ENCODE assay signal across 29 cellular contexts in the genomic region with DNA sequence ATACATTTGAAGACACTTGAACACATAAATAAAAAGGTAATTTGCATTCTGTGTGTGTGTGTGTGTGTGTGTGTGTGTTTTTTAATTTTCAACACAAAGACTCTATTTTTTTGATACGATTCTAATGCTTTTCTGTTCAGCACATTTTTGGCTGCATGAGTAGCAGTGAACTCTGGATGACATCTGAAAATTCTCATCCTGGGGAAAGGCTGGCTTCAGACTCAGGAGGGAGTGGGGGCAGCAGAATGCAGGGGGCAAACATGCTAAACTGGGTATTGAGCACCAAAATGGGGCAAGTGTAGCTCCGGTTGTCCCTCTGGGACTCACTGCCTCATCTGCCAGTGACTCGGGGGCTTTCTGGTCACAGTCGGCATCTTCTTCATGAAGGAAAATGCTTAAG.
DNase-seq lines count a peak whose midpoint lies in the region; ATAC-seq and TF ChIP-seq lines count a peak whose summit lies in the region.
"Had no signal": no experiment of that assay in that cellular context is flagged by ENCODE, and none has a peak within 500 bp of the region (broad histone marks: within the 10 kb centered on the region; RNA-seq: fewer than 3 reads in every experiment).

No MANE protein-coding gene starts in this region.

- peak overlapping the region in 7 of 12 donors; percentile 25 to 52 (median 47) for H3K27ac ChIP-seq in heart left ventricle
- H3K27ac ChIP-seq in right atrium auricular region = peak overlapping the region in 1 of 2 donors; percentile 14
- peak overlapping the region in 3 of 4 donors; percentile 54 to 69 (median 58) for H3K27ac ChIP-seq in gastroesophageal sphincter
- peak overlapping the region; percentile 43 for H3K27ac ChIP-seq in rectal smooth muscle tissue (ENCODE audit: low read depth, low read length)
- H3K27ac ChIP-seq: colonic mucosa, epithelial cell of prostate had no signal

- H3K9ac ChIP-seq in rectal smooth muscle tissue (ENCODE audit: low read length) = no peak overlapping the region

- TF ChIP-seq CTCF in heart left ventricle (IDR thresholded peaks at IDR 0.05) = no peak
- TF ChIP-seq CTCF in right atrium auricular region (IDR thresholded peaks at IDR 0.05) = no peak
- no peak for TF ChIP-seq CTCF in gastroesophageal sphincter (IDR thresholded peaks at IDR 0.05)

- POLR2A ChIA-PET in T-cell (lab: Charles Lee) = no interaction called here

- H3K9me3 ChIP-seq in heart left ventricle (peaks cover 0 to 30% (median 11%) of the 10 kb centered on the region in 12 donors), right atrium auricular region (peaks cover 0 to 26% of the 10 kb centered on the region in 2 donors), gastroesophageal sphincter (peaks cover 0 to 35% (median 0%) of the 10 kb centered on the region in 3 donors)
- H3K9me3 ChIP-seq: colonic mucosa had no signal

- WGBS in heart left ventricle, 4 donors = 50 to 57% (median 52%) methylated on average over 4 of the region's 4 CpGs
- 33 to 53% methylated on average over 1 to 4 of the region's 4 CpGs for WGBS in gastroesophageal sphincter (ENCODE audit: low coverage in 1 of 2), 2 donors

- no peak for TF ChIP-seq POLR2A in heart left ventricle (IDR thresholded peaks at IDR 0.05)
- no peak for TF ChIP-seq POLR2A in gastroesophageal sphincter (IDR thresholded peaks at IDR 0.05)

- peaks cover 11 to 37% (median 23%) of the 10 kb centered on the region in 3 donors for H3K9me3 Mint-ChIP-seq in T-cell

- H3K4me1 Mint-ChIP-seq in T-cell = no peaks in the 10 kb centered on the region
- H3K4me1 Mint-ChIP-seq: activated naive CD4-positive, alpha-beta T cell treated with anti-CD3 and anti-CD28 coated beads, Interleukin-2, amount 10 ng/mL, durations not matched to agents 7 days and 5 days; immature natural killer cell; mesothelial cell of epicardium; stimulated activated naive B cell treated with anti-CD40 and anti-IgM and Interleukin-4, amounts not matched to agents 10 μg/mL and 1 μg/mL and 100 μg/mL, for 72 hours had no signal

- H3K4me3 ChIP-seq in heart left ventricle = no peak overlapping the region
- no peak overlapping the region for H3K4me3 ChIP-seq in right atrium auricular region
- H3K4me3 ChIP-seq in gastroesophageal sphincter = no peak overlapping the region
- no peak overlapping the region for H3K4me3 ChIP-seq in rectal smooth muscle tissue (ENCODE audit: low read length)
- H3K4me3 ChIP-seq: colonic mucosa had no signal

- CTCF ChIA-PET in T-cell (lab: Charles Lee) = no interaction called here

- no peaks in the 10 kb centered on the region for H3K36me3 Mint-ChIP-seq in T-cell
- H3K36me3 Mint-ChIP-seq: activated naive CD4-positive, alpha-beta T cell treated with anti-CD3 and anti-CD28 coated beads, Interleukin-2, amount 10 ng/mL, durations not matched to agents 7 days and 5 days; immature natural killer cell; mesothelial cell of epicardium had no signal

- no peak for TF ChIP-seq EP300 in gastroesophageal sphincter (IDR thresholded peaks at IDR 0.05)

- intact Hi-C loops in heart left ventricle (cut with DNase I) = loop anchor here in 1 of 10 donors (1.0 kb wide), 1 partner anchor 8 kb away; no protein-coding TSS in a partner anchor

- H3K36me3 ChIP-seq in heart left ventricle = no peaks in the 10 kb centered on the region
- H3K36me3 ChIP-seq in right atrium auricular region = no peaks in the 10 kb centered on the region
- H3K36me3 ChIP-seq in gastroesophageal sphincter = no peaks in the 10 kb centered on the region
- H3K36me3 ChIP-seq in rectal smooth muscle tissue (ENCODE audit: control insufficient read depth, insufficient read depth, low read length) = no peaks in the 10 kb centered on the region
- H3K36me3 ChIP-seq: colonic mucosa had no signal

- ATAC-seq in heart left ventricle (no peak), gastroesophageal sphincter (peak; percentile 34), T-cell (replicated peaks in 1 of 4) (no peak)
- ATAC-seq: HCT116; left lobe of liver; stimulated activated naive B cell treated with anti-CD40 and anti-IgM and Interleukin-4, amounts not matched to agents 10 μg/mL and 1 μg/mL and 100 μg/mL, for 72 hours had no signal

- H3K4me1 ChIP-seq in heart left ventricle (peaks cover 0 to 10% (median 0%) of the 10 kb centered on the region in 12 donors), right atrium auricular region (no peaks in the 10 kb centered on the region), gastroesophageal sphincter (no peaks in the 10 kb centered on the region), rectal smooth muscle tissue (ENCODE audit: control insufficient read depth, insufficient read depth, low read length) (no peaks in the 10 kb centered on the region)
- H3K4me1 ChIP-seq: colonic mucosa had no signal

- DNase-seq in heart left ventricle (no peak), right atrium auricular region (ENCODE audit: low spot score) (no peak), T-cell (no peak), NCI-H2196 treated with DMSO at 0.1 percent for 48 hours (lab: John Stamatoyannopoulos, UW; ENCODE audit: unreplicated experiment) (no peak), NCI-H1436 (lab: John Stamatoyannopoulos, UW) (no peak), activated gamma-delta T cell (lab: John Stamatoyannopoulos, UW) (no peak)
- DNase-seq: activated CD4-positive, alpha-beta memory T cell treated with anti-CD3 and anti-CD28 coated beads for 36 hours; activated CD4-positive, alpha-beta T cell treated with anti-CD3 and anti-CD28 coated beads for 1 hour; activated naive CD4-positive, alpha-beta T cell treated with anti-CD3 and anti-CD28 coated beads, Interleukin-2, amount 10 ng/mL, durations not matched to agents 7 days and 5 days; colonic mucosa; DMS79 treated with DMSO at 0.1 percent for 48 hours; effector CD8-positive, alpha-beta T cell; foreskin melanocyte; immature natural killer cell; IMR-90; MV-4-11; NCI-H146; NCI-H345; NCI-H69; SIG-M5; small intestine; stimulated activated naive B cell treated with anti-CD40 and anti-IgM and Interleukin-4, amounts not matched to agents 10 μg/mL and 1 μg/mL and 100 μg/mL, for 72 hours had no signal

- H3K27me3 Mint-ChIP-seq in T-cell = peaks cover 0 to 3% of the 10 kb centered on the region in 2 donors
- H3K27me3 Mint-ChIP-seq: activated CD4-positive, alpha-beta memory T cell treated with anti-CD3 and anti-CD28 coated beads for 36 hours; activated naive CD4-positive, alpha-beta T cell treated with anti-CD3 and anti-CD28 coated beads, Interleukin-2, amount 10 ng/mL, durations not matched to agents 7 days and 5 days; stimulated activated naive B cell treated with anti-CD40 and anti-IgM and Interleukin-4, amounts not matched to agents 10 μg/mL and 1 μg/mL and 100 μg/mL, for 72 hours had no signal

- H3K27me3 ChIP-seq in heart left ventricle (no peaks in the 10 kb centered on the region), right atrium auricular region (no peaks in the 10 kb centered on the region), gastroesophageal sphincter (no peaks in the 10 kb centered on the region), rectal smooth muscle tissue (ENCODE audit: control insufficient read depth, insufficient read depth, low read length) (no peaks in the 10 kb centered on the region)
- H3K27me3 ChIP-seq: colonic mucosa had no signal

- H3K4me3 Mint-ChIP-seq in T-cell = no peak overlapping the region
- H3K4me3 Mint-ChIP-seq: activated CD4-positive, alpha-beta memory T cell treated with anti-CD3 and anti-CD28 coated beads for 36 hours; activated naive CD4-positive, alpha-beta T cell treated with anti-CD3 and anti-CD28 coated beads, Interleukin-2, amount 10 ng/mL, durations not matched to agents 7 days and 5 days; activated T-helper 1 cell treated with anti-CD3 and anti-CD28 coated beads, Interleukin-12 subunit alpha, Interleukin-12 subunit beta, Interleukin-2, Interleukin-4 antibody, amounts not matched to agents 30 ng/mL and 10 ng/mL and 1 ng/mL, durations not matched to agents 14 hours and 24 hours and 36 hours; immature natural killer cell; mesothelial cell of epicardium; stimulated activated naive B cell treated with anti-CD40 and anti-IgM and Interleukin-4, amounts not matched to agents 10 μg/mL and 1 μg/mL and 100 μg/mL, for 72 hours had no signal

- H3K27ac Mint-ChIP-seq in T-cell = no peak overlapping the region
- H3K27ac Mint-ChIP-seq: activated CD4-positive, alpha-beta memory T cell treated with anti-CD3 and anti-CD28 coated beads for 36 hours; activated naive CD4-positive, alpha-beta T cell treated with anti-CD3 and anti-CD28 coated beads, Interleukin-2, amount 10 ng/mL, durations not matched to agents 7 days and 5 days; activated T-helper 1 cell treated with anti-CD3 and anti-CD28 coated beads, Interleukin-12 subunit alpha, Interleukin-12 subunit beta, Interleukin-2, Interleukin-4 antibody, amounts not matched to agents 30 ng/mL and 10 ng/mL and 1 ng/mL, durations not matched to agents 14 hours and 24 hours and 36 hours; immature natural killer cell; mesothelial cell of epicardium; stimulated activated naive B cell treated with anti-CD40 and anti-IgM and Interleukin-4, amounts not matched to agents 10 μg/mL and 1 μg/mL and 100 μg/mL, for 72 hours had no signal
